ENCODE assay signal across 8 cellular contexts in genomic region chr20:49278817-49279676, GRCh38. TPM values are rescaled to one million over a fixed set of nuclear protein-coding genes. Genes with fewer than 3 reads are reported as not detected.
A peak's percentile ranks its signal among the peaks of the same experiment; 100 is the strongest.
DNase-seq lines count a peak whose midpoint lies in the region; ATAC-seq, FAIRE-seq and TF ChIP-seq lines count a peak whose summit lies in the region.

No MANE protein-coding gene starts in this region.

- no peak for TF ChIP-seq POLR2A in NB4 (IDR thresholded peaks at IDR 0.05; ENCODE audit: extremely low read depth, insufficient read length)

- H3K27ac ChIP-seq in right atrium auricular region = peak overlapping the region; percentile 98 to 99
- peak overlapping the region; percentile 76 to 94 for H3K27ac ChIP-seq in small intestine (ENCODE audit: low read depth in 1 of 2, low read length in 1 of 2)

- H3K27me3 ChIP-seq in right atrium auricular region (no peaks in the 10 kb centered on the region), small intestine (ENCODE audit: control insufficient read depth in 2 of 2, insufficient read depth in 2 of 2, low read length in 2 of 2) (no peaks in the 10 kb centered on the region)

- no peak for FAIRE-seq in small intestine (lab: Jason Lieb, UNC)

- intact Hi-C loops in activated naive CD4-positive, alpha-beta T cell treated with anti-CD3 and anti-CD28 coated beads for 36 hours (cut with micrococcal nuclease) = loop anchor here (1.0 to 10.0 kb wide), 7 partner anchors 91 to 1777 kb away; partner anchors contain the start of genes CSE1L, NCOA3, PREX1 and SLC9A8

- ATAC-seq in GM21526 (IDR thresholded peaks at IDR 0.05; ENCODE audit: low FRiP score, unreplicated experiment) (no peak), GM21423 (IDR thresholded peaks at IDR 0.05; ENCODE audit: unreplicated experiment) (no peak)

- H3K4me1 Mint-ChIP-seq in activated naive CD4-positive, alpha-beta T cell treated with anti-CD3 and anti-CD28 coated beads for 36 hours (ENCODE audit: low read depth) = peaks cover 62% of the 10 kb centered on the region

- H3K4me1 ChIP-seq in right atrium auricular region (peaks cover 0 to 51% of the 10 kb centered on the region in 2 donors), small intestine (ENCODE audit: control insufficient read depth in 2 of 2, insufficient read depth in 1 of 2, low read depth in 1 of 2, low read length in 1 of 2) (peaks cover 0 to 23% of the 10 kb centered on the region in 2 donors)

- H3K36me3 ChIP-seq in right atrium auricular region (peaks cover 50% of the 10 kb centered on the region), small intestine (ENCODE audit: control insufficient read depth in 2 of 2, insufficient read depth in 2 of 2, low read length in 2 of 2) (peaks cover 30 to 43% of the 10 kb centered on the region in 2 donors)

- H3K36me3 Mint-ChIP-seq in activated naive CD4-positive, alpha-beta T cell treated with anti-CD3 and anti-CD28 coated beads for 36 hours (ENCODE audit: low read depth) = peaks cover 71% of the 10 kb centered on the region

- 3 to 8% (median 7%) methylated on average over 33 of the region's 33 CpGs for WGBS in small intestine, 3 donors

- CTCF ChIA-PET in activated naive CD4-positive, alpha-beta T cell treated with anti-CD3 and anti-CD28 coated beads for 36 hours (lab: Charles Lee) = interaction anchor here (0.7 to 0.9 kb wide), 2 partner anchors 8 to 33 kb away, joined by 3 read pairs; no protein-coding TSS in a partner anchor

- TF ChIP-seq CTCF in NB4 (IDR thresholded peaks at IDR 0.05; ENCODE audit: low read depth, low read length) = no peak
- no peak for TF ChIP-seq CTCF in right atrium auricular region (IDR thresholded peaks at IDR 0.05)

- peak overlapping the region; percentile 90 for H3K27ac Mint-ChIP-seq in activated naive CD4-positive, alpha-beta T cell treated with anti-CD3 and anti-CD28 coated beads for 36 hours

- peak overlapping the region; percentile 99 for H3K4me3 Mint-ChIP-seq in activated naive CD4-positive, alpha-beta T cell treated with anti-CD3 and anti-CD28 coated beads for 36 hours

- peaks cover 6% of the 10 kb centered on the region for H3K9me3 Mint-ChIP-seq in activated naive CD4-positive, alpha-beta T cell treated with anti-CD3 and anti-CD28 coated beads for 36 hours

- peaks cover 0 to 13% of the 10 kb centered on the region in 2 donors for H3K9me3 ChIP-seq in right atrium auricular region
- H3K9me3 ChIP-seq in small intestine (ENCODE audit: control insufficient read depth, low read depth) = peaks cover 1% of the 10 kb centered on the region

- no peaks in the 10 kb centered on the region for H3K27me3 Mint-ChIP-seq in activated naive CD4-positive, alpha-beta T cell treated with anti-CD3 and anti-CD28 coated beads for 36 hours (ENCODE audit: low read depth)

- H3K4me3 ChIP-seq in NB4 (ENCODE audit: low read depth, low read length) = peak overlapping the region; percentile 97
- peak overlapping the region; percentile 97 for H3K4me3 ChIP-seq in right atrium auricular region
- peak overlapping the region; percentile 69 to 94 for H3K4me3 ChIP-seq in small intestine (ENCODE audit: low read depth in 1 of 2, low read length in 2 of 2)

- DNase-seq in ELF-1 (ENCODE audit: low read depth, low spot score) (peak; percentile 41), NB4 (ENCODE audit: low read depth) (peak; percentile 56), right atrium auricular region (ENCODE audit: low spot score) (no peak), small intestine (peak; percentile 44), NCI-H1436 treated with DMSO at 0.1 percent for 48 hours (lab: John Stamatoyannopoulos, UW) (no peak)
- DNase-seq in activated naive CD4-positive, alpha-beta T cell treated with anti-CD3 and anti-CD28 coated beads for 36 hours = no peak

RNA-seq across cellular contexts. Expression of gene ZNFX1, which starts 1.2 kb away (rescaled TPM):
- 10 to 100 TPM; 18.2 to 19.0 TPM for total RNA-seq in activated naive CD4-positive, alpha-beta T cell treated with anti-CD3 and anti-CD28 coated beads for 36 hours
- 10 to 100 TPM; 20.7 to 33.6 TPM for total RNA-seq in right atrium auricular region
- 10 to 100 TPM in 2 of 3 donors, 1 to 10 TPM in 1; 9.9 to 13.4 (median 11.9) TPM for polyA plus RNA-seq in small intestine

RNA-seq across cellular contexts. Expression of gene DDX27, which starts 59.8 kb away (rescaled TPM):
- total RNA-seq in activated naive CD4-positive, alpha-beta T cell treated with anti-CD3 and anti-CD28 coated beads for 36 hours = 10 to 100 TPM; 40.6 to 41.2 TPM
- total RNA-seq in right atrium auricular region = 10 to 100 TPM; 10.2 to 20.6 TPM
- polyA plus RNA-seq in small intestine = 10 to 100 TPM; 32.0 to 36.6 (median 33.2) TPM

Comparison
In these comparisons a context has a peak if more than half of its experiments do, and no peak if none do; other contexts are left out.
1. DNase-seq: peak in ELF-1 (single experiment), NB4 (single experiment) and small intestine (single experiment); none in activated naive CD4-positive, alpha-beta T cell treated with anti-CD3 and anti-CD28 coated beads for 36 hours (single experiment), right atrium auricular region (single experiment) and NCI-H1436 treated with DMSO at 0.1 percent for 48 hours (single experiment).
2. Peak in every context shown above with its lines, with median percentiles within 50 percentile points of each other: H3K4me3 ChIP-seq.